7 cellular contexts compared by ENCODE assay signal in the genomic region with DNA sequence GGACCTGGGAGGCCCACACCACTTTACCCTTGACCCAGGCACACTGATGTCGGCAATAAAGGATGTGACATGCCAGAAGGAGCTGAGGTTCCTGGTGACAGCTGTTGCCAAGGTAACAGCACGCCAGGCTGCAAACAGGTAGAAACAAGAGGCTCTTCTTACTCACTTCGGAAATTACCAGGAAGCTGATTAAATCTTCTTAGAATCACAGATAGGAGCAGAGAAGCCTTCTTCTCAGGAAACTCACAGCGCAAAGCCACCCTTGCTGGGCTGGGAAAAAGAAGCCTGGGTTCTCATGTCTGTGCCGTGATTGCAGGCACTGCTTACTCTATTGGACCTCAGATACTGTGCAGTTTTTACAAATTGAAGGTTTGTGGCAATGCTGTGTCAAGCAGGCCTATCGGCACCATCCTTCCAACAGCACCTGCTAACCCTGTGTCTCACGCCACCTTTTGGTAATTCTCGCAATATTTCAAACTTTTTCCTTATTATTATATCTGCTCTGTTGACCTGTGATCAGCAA.
DNase-seq lines count a peak whose midpoint lies in the region; ATAC-seq, FAIRE-seq and TF ChIP-seq lines count a peak whose summit lies in the region.

No MANE protein-coding gene starts in this region.

- 67% methylated on average over 8 of the region's 8 CpGs for WGBS in hepatocyte (ENCODE audit: low lambda C conversion rate, missing lambda C conversion rate)

- H3K4me3 ChIP-seq in hepatocyte: no peak overlapping the region

- no peaks in the 10 kb centered on the region for H3K79me2 ChIP-seq in hepatocyte

- H3K9me2 ChIP-seq in hepatocyte (replicated peaks; ENCODE audit: insufficient read depth): no peaks in the 10 kb centered on the region

- FAIRE-seq in HTR-8/SVneo (lab: Jason Lieb, UNC): no peak

- H4K20me1 ChIP-seq in hepatocyte (ENCODE audit: insufficient read depth, poor library complexity, severe bottlenecking): no peaks in the 10 kb centered on the region

- ATAC-seq in HG02642 (IDR thresholded peaks at IDR 0.05; ENCODE audit: poor library complexity, unreplicated experiment): no peak
- ATAC-seq in HG02970 (IDR thresholded peaks at IDR 0.05; ENCODE audit: low FRiP score, unreplicated experiment): no peak

- no peaks in the 10 kb centered on the region for H3K4me1 ChIP-seq in hepatocyte (ENCODE audit: insufficient read depth)

- no peaks in the 10 kb centered on the region for H3K9me3 ChIP-seq in hepatocyte (ENCODE audit: low read depth)

- no peaks in the 10 kb centered on the region for H3K27me3 ChIP-seq in hepatocyte

- no peak overlapping the region for H2AFZ ChIP-seq in hepatocyte

- peak overlapping the region; percentile 34 for H3K27ac ChIP-seq in hepatocyte

- TF ChIP-seq CTCF in hepatocyte (IDR thresholded peaks at IDR 0.05; ENCODE audit: poor library complexity): peak; percentile 17

- peak; percentile 10 for DNase-seq in NCI-H2227 treated with DMSO at 0.1 percent for 48 hours (lab: John Stamatoyannopoulos, UW)
- DNase-seq in activated CD8-positive, alpha-beta memory T cell treated with anti-CD3 and anti-CD28 coated beads, Interleukin-2, amount 50 U/mL, for 4 hours: peak; percentile 46
- DNase-seq in hepatocyte (ENCODE audit: low spot score): peak; percentile 68
- peak; percentile 62 to 64 for DNase-seq in stimulated activated CD8-positive, alpha-beta memory T cell treated with anti-CD3 and anti-CD28 coated beads, Interleukin-7, amount 100 ng/mL, for 4 hours (ENCODE audit: low read depth in 2 of 2)
- DNase-seq in HTR-8/SVneo (ENCODE audit: insufficient read length, low spot score): no peak

- no peak overlapping the region for H3K4me2 ChIP-seq in hepatocyte

- no peaks in the 10 kb centered on the region for H3K36me3 ChIP-seq in hepatocyte (replicated peaks; ENCODE audit: insufficient read depth, low read depth)
